Comparison of ENCODE assay signal across 22 cellular contexts in the genomic region with DNA sequence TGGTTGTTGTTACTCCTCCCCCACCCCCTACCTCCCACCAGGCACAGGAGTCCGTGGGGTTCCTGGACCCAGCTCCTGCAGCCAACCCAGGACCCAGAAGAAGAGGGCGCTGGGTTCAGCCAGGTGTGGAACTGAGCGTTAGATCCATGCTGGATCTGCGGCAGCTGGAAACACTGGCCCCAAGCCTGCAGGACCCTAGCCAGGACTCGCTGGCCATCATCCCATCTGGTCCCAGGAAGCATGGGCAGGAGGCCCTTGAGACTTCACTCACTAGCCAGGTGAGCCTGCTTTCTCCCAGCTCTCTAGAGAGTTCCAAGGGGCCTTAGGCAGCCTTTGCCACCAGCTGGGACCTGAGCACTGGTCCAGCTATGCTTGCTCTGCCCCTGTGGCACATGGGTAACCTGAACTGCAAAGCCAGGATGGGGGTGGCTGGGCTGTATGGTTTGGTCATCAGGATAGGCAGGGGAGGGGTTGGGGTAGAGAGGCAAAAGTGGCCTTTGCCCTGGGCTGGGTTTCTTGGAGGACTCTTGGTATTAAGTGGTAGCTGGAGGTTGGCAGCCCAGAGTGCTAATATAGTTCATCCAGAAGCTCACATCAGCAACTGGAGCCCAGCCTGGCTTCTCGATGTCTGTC. TPM values are rescaled to one million over a fixed set of nuclear protein-coding genes. Genes with fewer than 3 reads are reported as not detected.
DNase-seq lines count a peak whose midpoint lies in the region; ATAC-seq, FAIRE-seq and TF ChIP-seq lines count a peak whose summit lies in the region.
"Had no signal": no experiment of that assay in that cellular context is flagged by ENCODE, and none has a peak within 500 bp of the region (broad histone marks: within the 10 kb centered on the region; RNA-seq: fewer than 3 reads in every experiment).

No MANE protein-coding gene starts in this region.

- H3K9me3 ChIP-seq in right lobe of liver (no peaks in the 10 kb centered on the region), HepG2 (ENCODE audit: low read length) (no peaks in the 10 kb centered on the region), body of pancreas (no peaks in the 10 kb centered on the region), prostate gland (no peaks in the 10 kb centered on the region)

- H3K36me3 ChIP-seq in right lobe of liver (peaks cover 1 to 19% (median 6%) of the 10 kb centered on the region in 4 donors), HepG2 (replicated peaks in 1 of 2; ENCODE audit: control insufficient read depth in 1 of 2, insufficient read depth in 2 of 2, low read length in 2 of 2) (peaks cover 3 to 26% of the 10 kb centered on the region in 2 experiments; a peak in 4 of 5 replicates), body of pancreas (replicated peaks in 1 of 2; ENCODE audit: insufficient read depth in 1 of 2, low read depth in 2 of 2) (peaks cover 0 to 7% of the 10 kb centered on the region in 2 donors), prostate gland (peaks cover 2 to 20% of the 10 kb centered on the region in 2 donors)

- no peak overlapping the region for H2AFZ ChIP-seq in HepG2 (ENCODE audit: low read length)

- H3K27me3 ChIP-seq in right lobe of liver (no peaks in the 10 kb centered on the region), HepG2 (ENCODE audit: control insufficient read depth in 1 of 2, insufficient read depth in 2 of 2, low read length in 2 of 2) (no peaks in the 10 kb centered on the region), body of pancreas (no peaks in the 10 kb centered on the region), prostate gland (replicated peaks; ENCODE audit: insufficient read depth) (no peaks in the 10 kb centered on the region), foreskin keratinocyte (no peaks in the 10 kb centered on the region)

- TF ChIP-seq RAD21 in HepG2 (CRISPR knock-in tag; IDR thresholded peaks at IDR 0.05) = no peak

- TF ChIP-seq CTCF in right lobe of liver (IDR thresholded peaks at IDR 0.05) = no peak
- TF ChIP-seq CTCF in HepG2 (CRISPR knock-in tag; IDR thresholded peaks at IDR 0.05) = no peak
- TF ChIP-seq CTCF in body of pancreas (IDR thresholded peaks at IDR 0.05) = no peak
- TF ChIP-seq CTCF in prostate gland (IDR thresholded peaks at IDR 0.05) = no peak
- TF ChIP-seq CTCF in foreskin keratinocyte (conservative IDR thresholded peaks at IDR 0.05) = no peak

- no peak overlapping the region for H3K4me2 ChIP-seq in HepG2 (ENCODE audit: low read depth, low read length)

- H3K79me2 ChIP-seq in HepG2 (ENCODE audit: insufficient read depth, low read length) = no peaks in the 10 kb centered on the region

- 40% methylated on average over 1 of the region's 6 CpGs for WGBS in right lobe of liver (ENCODE audit: insufficient coverage, low coverage, low lambda C conversion rate, missing lambda C conversion rate)
- WGBS in HepG2 (ENCODE audit: low lambda C conversion rate) = 83% methylated on average over 1 of the region's 6 CpGs
- 38 to 42% methylated on average over 3 to 6 of the region's 6 CpGs for WGBS in body of pancreas, 2 donors
- WGBS in prostate gland = 37% methylated on average over 6 of the region's 6 CpGs

- no TSS peak for BruUV-seq in HepG2 (replicated peaks; lab: Mats Ljungman, UMichigan)

- CTCF ChIA-PET in HepG2 (lab: Yijun Ruan, JAX; ENCODE audit: low intra/inter-chr PET ratio, low total read pairs) = no interaction called here

- no peaks in the 10 kb centered on the region for H4K20me1 ChIP-seq in HepG2 (ENCODE audit: insufficient read depth, low read length)

- no peaks in the 10 kb centered on the region for H3K4me1 ChIP-seq in right lobe of liver
- H3K4me1 ChIP-seq in HepG2 (ENCODE audit: insufficient read depth, low read length) = no peaks in the 10 kb centered on the region
- peaks cover 17% of the 10 kb centered on the region for H3K4me1 ChIP-seq in body of pancreas
- no peaks in the 10 kb centered on the region for H3K4me1 ChIP-seq in prostate gland (replicated peaks)
- no peaks in the 10 kb centered on the region for H3K4me1 ChIP-seq in foreskin keratinocyte

- FAIRE-seq in HepG2 (lab: Jason Lieb, UNC) = no peak
- FAIRE-seq: GM19239 had no signal

- peak in 1 of 3 donors; percentile 66 for DNase-seq in right lobe of liver
- DNase-seq in HepG2 (ENCODE audit: low spot score) = no peak
- DNase-seq in body of pancreas = peak; percentile 83 to 91 (median 88)
- peak; percentile 50 for DNase-seq in prostate gland (ENCODE audit: low spot score)
- no peak for DNase-seq in foreskin keratinocyte
- no peak for DNase-seq in NCI-H2081 treated with DMSO at 0.1 percent for 48 hours (lab: John Stamatoyannopoulos, UW)
- DNase-seq: ACHN; AML-193; CD4-positive, CD25-positive, alpha-beta regulatory T cell; DMS53; H7; IMR-90; Karpas-422; NCI-H1105 treated with DMSO at 0.1 percent for 48 hours; NCI-H187; NCI-H2171 treated with DMSO at 0.1 percent for 48 hours; NCI-H510A treated with DMSO at 0.1 percent for 48 hours; NCI-H82; SIG-M5 had no signal

- POLR2A ChIA-PET in HepG2 (lab: Yijun Ruan, JAX) = interaction anchor here (0.5 kb wide), 1 partner anchor 242 kb away, joined by 3 read pairs; no protein-coding TSS in a partner anchor

- in situ Hi-C loops in HepG2 (cut with HindIII; ENCODE audit: extremely low pct_ligation_motif_present, low pct_unique_long_range_greater_than_20kb) = no loop called here

- ATAC-seq in right lobe of liver = peak in 3 of 4 donors; percentile 34 to 80 (median 43)
- no peak for ATAC-seq in HepG2
- ATAC-seq in body of pancreas = peak; percentile 90
- ATAC-seq in foreskin keratinocyte = no peak
- ATAC-seq in HG02973 (IDR thresholded peaks at IDR 0.05; ENCODE audit: unreplicated experiment) = no peak
- ATAC-seq: Panc1 had no signal

- H3K4me3 ChIP-seq in right lobe of liver = no peak overlapping the region
- no peak overlapping the region for H3K4me3 ChIP-seq in HepG2 (replicated peaks in 1 of 3; ENCODE audit: insufficient read depth in 1 of 3, low read depth in 2 of 3, low read length in 3 of 3)
- no peak overlapping the region for H3K4me3 ChIP-seq in body of pancreas
- no peak overlapping the region for H3K4me3 ChIP-seq in prostate gland

- intact Hi-C loops in right lobe of liver (cut with DNase I) = loop anchor here in 1 of 2 donors (10.0 kb wide), 1 partner anchor 84 kb away; no protein-coding TSS in a partner anchor
- intact Hi-C loops in HepG2 (cut with micrococcal nuclease; ENCODE audit: unreplicated experiment) = no loop called here
- intact Hi-C loops in body of pancreas (cut with DNase I) = no loop called here
- intact Hi-C loops in prostate gland (cut with DNase I) = no loop called here

- H3K27ac ChIP-seq in right lobe of liver (no peak overlapping the region), HepG2 (ENCODE audit: extremely low read length, insufficient read depth, low read length) (no peak overlapping the region), body of pancreas (peak overlapping the region in 3 of 4 donors; percentile 14 to 27 (median 23)), prostate gland (no peak overlapping the region), foreskin keratinocyte (no peak overlapping the region)

- TF ChIP-seq EP300 in HepG2 (IDR thresholded peaks at IDR 0.05; ENCODE audit: low read depth in 2 of 2, low read length in 2 of 2) (no peak), HepG2 (CRISPR knock-in tag; IDR thresholded peaks at IDR 0.05; ENCODE audit: borderline replicate concordance) (no peak)

- no peak for TF ChIP-seq POLR2A in right lobe of liver (IDR thresholded peaks at IDR 0.05)
- no peak for TF ChIP-seq POLR2A in HepG2 (IDR thresholded peaks at IDR 0.05; ENCODE audit: insufficient read depth in 1 of 2, low read depth in 2 of 2, low read length in 2 of 2)
- TF ChIP-seq POLR2A in body of pancreas (IDR thresholded peaks at IDR 0.05) = no peak
- TF ChIP-seq POLR2A in prostate gland (IDR thresholded peaks at IDR 0.05) = no peak

- H3K9ac ChIP-seq in HepG2 (ENCODE audit: insufficient read depth, low read depth, low read length) = no peak overlapping the region

RNA-seq across cellular contexts. Expression of a gene that starts 7.0 kb away (rescaled TPM):
- 1 to 10 TPM; 6.0 to 8.6 (median 7.3) TPM for total RNA-seq in right lobe of liver
- 5.4 and 7.1 TPM in 2 replicates for total RNA-seq in HepG2 (2016; rRNA removed; fragmentation: Illumina TruSeq; extraction: Trizol)
- 0.40 and 0.53 TPM in 2 replicates for total RNA-seq in HepG2 (2016; cell fraction: cytosol; rRNA removed; fragmentation: Illumina TruSeq; extraction: Trizol; ENCODE audit: low read depth)
- 6.2 and 6.5 TPM in 2 replicates for total RNA-seq in HepG2 (2016; cell fraction: insoluble cytoplasmic fraction; rRNA removed; fragmentation: Illumina TruSeq; extraction: Trizol)
- 2.0 and 2.1 TPM in 2 replicates for total RNA-seq in HepG2 (2016; cell fraction: membrane; rRNA removed; fragmentation: Illumina TruSeq; extraction: Trizol)
- total RNA-seq in HepG2 (2016; cell fraction: nucleus; rRNA removed; fragmentation: Illumina TruSeq; extraction: Trizol) = 7.6 and 8.2 TPM in 2 replicates
- polyA plus RNA-seq in HepG2 (2011; rRNA removed) = 6.4 and 7.2 TPM in 2 replicates
- 4.5 and 4.9 TPM in 2 replicates for polyA plus RNA-seq in HepG2 (2011; cell fraction: cytosol; rRNA removed)
- polyA plus RNA-seq in HepG2 (2011; cell fraction: nucleus; rRNA removed) = 22.2 and 32.3 TPM in 2 replicates
- 3.7 and 5.4 TPM in 2 replicates for polyA plus RNA-seq in HepG2 (2012)
- 2.3 TPM in 2 replicates for polyA plus RNA-seq in HepG2 (2016; cell fraction: cytosol; fragmentation: Illumina TruSeq; extraction: Trizol; ENCODE audit: low read depth)
- polyA plus RNA-seq in HepG2 (2016; cell fraction: insoluble cytoplasmic fraction; fragmentation: Illumina TruSeq; extraction: Trizol; ENCODE audit: low read depth) = 5.3 and 6.2 TPM in 2 replicates
- polyA plus RNA-seq in HepG2 (2016; cell fraction: membrane; fragmentation: Illumina TruSeq; extraction: Trizol; ENCODE audit: low read depth) = 2.5 and 2.6 TPM in 2 replicates
- polyA plus RNA-seq in HepG2 (2016; cell fraction: nucleus; fragmentation: Illumina TruSeq; extraction: Trizol; ENCODE audit: insufficient read depth, low read depth) = 17.3 and 19.5 TPM in 2 replicates
- 7.1 and 9.6 TPM in 2 replicates for polyA minus RNA-seq in HepG2 (2011; rRNA and poly(A)+ RNA removed; ENCODE audit: low replicate concordance)
- polyA minus RNA-seq in HepG2 (2011; cell fraction: cytosol; rRNA and poly(A)+ RNA removed) = 1.2 and 4.6 TPM in 2 replicates
- polyA minus RNA-seq in HepG2 (2011; cell fraction: nucleus; rRNA and poly(A)+ RNA removed) = 3.2 and 8.8 TPM in 2 replicates
- total RNA-seq in body of pancreas = 10 to 100 TPM in 1 of 2 donors, 1 to 10 TPM in 1; 2.0 to 13.0 TPM
- 10 to 100 TPM; 20.7 to 56.6 TPM for total RNA-seq in prostate gland
- 15.5 and 19.2 TPM in 2 replicates for total RNA-seq in foreskin keratinocyte
- polyA plus RNA-seq in foreskin keratinocyte = 20.5 and 22.9 TPM in 2 replicates

RNA-seq across cellular contexts. Expression of a gene that starts 17.7 kb away (rescaled TPM):
- 1 to 10 TPM in 5 of 6 experiments, under 1 TPM in 1; 0.31 to 7.3 (median 4.7) TPM for total RNA-seq in right lobe of liver
- total RNA-seq in HepG2 (2016; rRNA removed; fragmentation: Illumina TruSeq; extraction: Trizol) = 0.55 and 5.1 TPM in 2 replicates
- total RNA-seq in HepG2 (2016; cell fraction: cytosol; rRNA removed; fragmentation: Illumina TruSeq; extraction: Trizol; ENCODE audit: low read depth) = 1.1 and 1.6 TPM in 2 replicates
- total RNA-seq in HepG2 (2016; cell fraction: insoluble cytoplasmic fraction; rRNA removed; fragmentation: Illumina TruSeq; extraction: Trizol) = 0.88 and 2.9 TPM in 2 replicates
- 0.55 and 1.1 TPM in 2 replicates for total RNA-seq in HepG2 (2016; cell fraction: membrane; rRNA removed; fragmentation: Illumina TruSeq; extraction: Trizol)
- total RNA-seq in HepG2 (2016; cell fraction: nucleus; rRNA removed; fragmentation: Illumina TruSeq; extraction: Trizol) = 4.1 and 4.8 TPM in 2 replicates
- 8.0 and 10.2 TPM in 2 replicates for polyA plus RNA-seq in HepG2 (2011; rRNA removed)
- 1.2 and 1.9 TPM in 2 replicates for polyA plus RNA-seq in HepG2 (2011; cell fraction: cytosol; rRNA removed)
- polyA plus RNA-seq in HepG2 (2011; cell fraction: nucleus; rRNA removed) = 51.3 and 67.9 TPM in 2 replicates
- 2.9 and 3.7 TPM in 2 replicates for polyA plus RNA-seq in HepG2 (2012)
- 0.61 and 1.4 TPM in 2 replicates for polyA plus RNA-seq in HepG2 (2016; cell fraction: cytosol; fragmentation: Illumina TruSeq; extraction: Trizol; ENCODE audit: low read depth)
- polyA plus RNA-seq in HepG2 (2016; cell fraction: insoluble cytoplasmic fraction; fragmentation: Illumina TruSeq; extraction: Trizol; ENCODE audit: low read depth) = 0.63 and 1.2 TPM in 2 replicates
- polyA plus RNA-seq in HepG2 (2016; cell fraction: membrane; fragmentation: Illumina TruSeq; extraction: Trizol; ENCODE audit: low read depth) = 1.0 and 1.5 TPM in 2 replicates
- 15.6 and 20.4 TPM in 2 replicates for polyA plus RNA-seq in HepG2 (2016; cell fraction: nucleus; fragmentation: Illumina TruSeq; extraction: Trizol; ENCODE audit: insufficient read depth, low read depth)
- 1.1 and 2.7 TPM in 2 replicates for polyA minus RNA-seq in HepG2 (2011; rRNA and poly(A)+ RNA removed; ENCODE audit: low replicate concordance)
- 2.2 TPM in 1 of 2 replicates, not detected in the other for polyA minus RNA-seq in HepG2 (2011; cell fraction: cytosol; rRNA and poly(A)+ RNA removed)
- 4.4 and 4.6 TPM in 2 replicates for polyA minus RNA-seq in HepG2 (2011; cell fraction: nucleus; rRNA and poly(A)+ RNA removed)
- total RNA-seq in body of pancreas = 10 to 100 TPM; 17.4 to 18.1 TPM
- 1 to 10 TPM; 1.5 to 7.6 TPM for total RNA-seq in prostate gland
- 3.5 and 4.5 TPM in 2 replicates for total RNA-seq in foreskin keratinocyte
- polyA plus RNA-seq in foreskin keratinocyte = 4.3 and 5.5 TPM in 2 replicates

RNA-seq across cellular contexts. Expression of a gene that starts 46.6 kb away (rescaled TPM):
- total RNA-seq in right lobe of liver (1 to 10 TPM; 4.3 to 7.9 (median 5.7) TPM), HepG2 (2016; rRNA removed; fragmentation: Illumina TruSeq; extraction: Trizol) (3.9 and 7.3 TPM in 2 replicates), body of pancreas (10 to 100 TPM; 12.5 to 31.6 TPM), prostate gland (10 to 100 TPM; 17.4 to 62.8 TPM), foreskin keratinocyte (59.6 and 61.7 TPM in 2 replicates)
- 2.9 and 4.5 TPM in 2 replicates for total RNA-seq in HepG2 (2016; cell fraction: cytosol; rRNA removed; fragmentation: Illumina TruSeq; extraction: Trizol; ENCODE audit: low read depth)
- total RNA-seq in HepG2 (2016; cell fraction: insoluble cytoplasmic fraction; rRNA removed; fragmentation: Illumina TruSeq; extraction: Trizol) = 3.2 and 7.7 TPM in 2 replicates
- 2.3 and 2.4 TPM in 2 replicates for total RNA-seq in HepG2 (2016; cell fraction: membrane; rRNA removed; fragmentation: Illumina TruSeq; extraction: Trizol)
- total RNA-seq in HepG2 (2016; cell fraction: nucleus; rRNA removed; fragmentation: Illumina TruSeq; extraction: Trizol) = 12.3 and 15.3 TPM in 2 replicates
- polyA plus RNA-seq in HepG2 (2011; rRNA removed) (3.0 and 4.7 TPM in 2 replicates), foreskin keratinocyte (12.6 and 15.3 TPM in 2 replicates)
- 0.88 and 1.0 TPM in 2 replicates for polyA plus RNA-seq in HepG2 (2011; cell fraction: cytosol; rRNA removed)
- polyA plus RNA-seq in HepG2 (2011; cell fraction: nucleus; rRNA removed) = 26.1 and 64.5 TPM in 2 replicates
- 3.9 and 4.1 TPM in 2 replicates for polyA plus RNA-seq in HepG2 (2012)
- polyA plus RNA-seq in HepG2 (2016; cell fraction: cytosol; fragmentation: Illumina TruSeq; extraction: Trizol; ENCODE audit: low read depth) = 0.11 and 0.12 TPM in 2 replicates
- 0.94 and 1.7 TPM in 2 replicates for polyA plus RNA-seq in HepG2 (2016; cell fraction: insoluble cytoplasmic fraction; fragmentation: Illumina TruSeq; extraction: Trizol; ENCODE audit: low read depth)
- polyA plus RNA-seq in HepG2 (2016; cell fraction: membrane; fragmentation: Illumina TruSeq; extraction: Trizol; ENCODE audit: low read depth) = 0.27 and 0.49 TPM in 2 replicates
- 19.4 and 21.3 TPM in 2 replicates for polyA plus RNA-seq in HepG2 (2016; cell fraction: nucleus; fragmentation: Illumina TruSeq; extraction: Trizol; ENCODE audit: insufficient read depth, low read depth)
- 17.2 and 24.6 TPM in 2 replicates for polyA minus RNA-seq in HepG2 (2011; rRNA and poly(A)+ RNA removed; ENCODE audit: low replicate concordance)
- 3.0 and 3.1 TPM in 2 replicates for polyA minus RNA-seq in HepG2 (2011; cell fraction: cytosol; rRNA and poly(A)+ RNA removed)
- polyA minus RNA-seq in HepG2 (2011; cell fraction: nucleus; rRNA and poly(A)+ RNA removed) = 23.3 and 23.4 TPM in 2 replicates

Comparison
In these comparisons a context has a peak if more than half of its experiments do, and no peak if none do; other contexts are left out.
1. ATAC-seq: peak in right lobe of liver (3 of 4) and body of pancreas (single experiment); none in HepG2 (single experiment), foreskin keratinocyte (single experiment) and HG02973 (single experiment).
2. DNase-seq: peak in body of pancreas (4 of 4) and prostate gland (single experiment); none in HepG2 (single experiment), foreskin keratinocyte (0 of 2) and NCI-H2081 treated with DMSO at 0.1 percent for 48 hours (single experiment).
3. H3K27ac ChIP-seq: peak in body of pancreas (3 of 4); none in right lobe of liver (0 of 3), HepG2 (single experiment), prostate gland (0 of 2) and foreskin keratinocyte (single experiment).